Comparison of ENCODE assay signal across 20 cellular contexts in genomic region chr1:201731592-201731991, GRCh38.
DNase-seq lines count a peak whose midpoint lies in the region; ATAC-seq and TF ChIP-seq lines count a peak whose summit lies in the region.
"Had no signal": no experiment of that assay in that cellular context is flagged by ENCODE, and none has a peak within 500 bp of the region (broad histone marks: within the 10 kb centered on the region; RNA-seq: fewer than 3 reads in every experiment).

No MANE protein-coding gene starts in this region.

- peaks cover 34% of the 10 kb centered on the region for H3K36me3 ChIP-seq in BLaER1
- H3K36me3 ChIP-seq: HAP-1, uterus had no signal

- no peaks in the 10 kb centered on the region for H3K9me3 ChIP-seq in BLaER1
- H3K9me3 ChIP-seq: HAP-1, uterus had no signal

- ATAC-seq in SK-N-SH treated with all-trans-retinoic acid at 6 μM for 48 hours (peak; percentile 42), GM21723 (IDR thresholded peaks at IDR 0.05; ENCODE audit: unreplicated experiment) (no peak)
- ATAC-seq: activated CD8-positive, alpha-beta T cell treated with anti-CD3 and anti-CD28 coated beads for 36 hours; activated T-cell treated with anti-CD3 and anti-CD28 coated beads, Interleukin-2, amount 50 U/mL, for 72 hours; effector memory CD8-positive, alpha-beta T cell; left colon; stimulated activated naive B cell treated with anti-CD40 and anti-IgM and Interleukin-4, amounts not matched to agents 10 μg/mL and 1 μg/mL and 100 μg/mL, for 72 hours had no signal

- H3K27ac Mint-ChIP-seq in glutamatergic neuron (ENCODE audit: unreplicated experiment) (peak overlapping the region; percentile 94), neural crest cell (ENCODE audit: unreplicated experiment) (peak overlapping the region; percentile 59)
- H3K27ac Mint-ChIP-seq: activated CD8-positive, alpha-beta T cell treated with anti-CD3 and anti-CD28 coated beads for 36 hours; activated naive CD8-positive, alpha-beta T cell treated with anti-CD3 and anti-CD28 coated beads for 36 hours; activated T-cell treated with anti-CD3 and anti-CD28 coated beads, Interleukin-2, amount 50 U/mL, for 72 hours; CD4-positive, CD25-positive, alpha-beta regulatory T cell; effector memory CD8-positive, alpha-beta T cell; stimulated activated naive B cell treated with anti-CD40 and anti-IgM and Interleukin-4, amounts not matched to agents 10 μg/mL and 1 μg/mL and 100 μg/mL, for 72 hours had no signal

- peak overlapping the region; percentile 5 for H3K9ac ChIP-seq in BLaER1

- H3K27me3 ChIP-seq in BLaER1, result no peaks in the 10 kb centered on the region
- H3K27me3 ChIP-seq: uterus had no signal

- peak; percentile 65 for DNase-seq in glutamatergic neuron
- DNase-seq in neural crest cell (ENCODE audit: low read depth, low spot score), result no peak
- DNase-seq in iPS-NIHi11 (ENCODE audit: low spot score), result no peak
- DNase-seq in CD1c-positive myeloid dendritic cell (ENCODE audit: extremely low spot score), result no peak
- no peak for DNase-seq in epidermal melanocyte (ENCODE audit: insufficient read length, low spot score)
- DNase-seq: activated CD8-positive, alpha-beta T cell treated with anti-CD3 and anti-CD28 coated beads for 36 hours; activated naive CD8-positive, alpha-beta T cell treated with anti-CD3 and anti-CD28 coated beads for 36 hours; activated T-cell treated with anti-CD3 and anti-CD28 coated beads, Interleukin-2, amount 50 U/mL, for 72 hours; CD4-positive, CD25-positive, alpha-beta regulatory T cell; DMS79 treated with DMSO at 0.1 percent for 48 hours; effector memory CD8-positive, alpha-beta T cell; Kasumi-1; left colon; NCI-H2171 treated with DMSO at 0.1 percent for 48 hours; stimulated activated naive B cell treated with anti-CD40 and anti-IgM and Interleukin-4, amounts not matched to agents 10 μg/mL and 1 μg/mL and 100 μg/mL, for 72 hours; uterus had no signal

- H3K4me3 Mint-ChIP-seq in glutamatergic neuron (ENCODE audit: unreplicated experiment) (peak overlapping the region; percentile 60), neural crest cell (peak overlapping the region; percentile 64)
- H3K4me3 Mint-ChIP-seq: activated CD8-positive, alpha-beta T cell treated with anti-CD3 and anti-CD28 coated beads for 36 hours; activated naive CD8-positive, alpha-beta T cell treated with anti-CD3 and anti-CD28 coated beads for 36 hours; activated T-cell treated with anti-CD3 and anti-CD28 coated beads, Interleukin-2, amount 50 U/mL, for 72 hours; CD4-positive, CD25-positive, alpha-beta regulatory T cell; effector memory CD8-positive, alpha-beta T cell; stimulated activated naive B cell treated with anti-CD40 and anti-IgM and Interleukin-4, amounts not matched to agents 10 μg/mL and 1 μg/mL and 100 μg/mL, for 72 hours had no signal

- H3K9me3 Mint-ChIP-seq in glutamatergic neuron (ENCODE audit: unreplicated experiment), result peaks cover 33% of the 10 kb centered on the region
- H3K9me3 Mint-ChIP-seq in neural crest cell, result no peaks in the 10 kb centered on the region
- H3K9me3 Mint-ChIP-seq: activated CD8-positive, alpha-beta T cell treated with anti-CD3 and anti-CD28 coated beads for 36 hours; activated naive CD8-positive, alpha-beta T cell treated with anti-CD3 and anti-CD28 coated beads for 36 hours; activated T-cell treated with anti-CD3 and anti-CD28 coated beads, Interleukin-2, amount 50 U/mL, for 72 hours; CD4-positive, CD25-positive, alpha-beta regulatory T cell; effector memory CD8-positive, alpha-beta T cell; stimulated activated naive B cell treated with anti-CD40 and anti-IgM and Interleukin-4, amounts not matched to agents 10 μg/mL and 1 μg/mL and 100 μg/mL, for 72 hours had no signal

- TF ChIP-seq CTCF in glutamatergic neuron (IDR thresholded peaks at IDR 0.05; ENCODE audit: partially characterized antibody, unreplicated experiment) (no peak), neural crest cell (conservative IDR thresholded peaks at IDR 0.05) (no peak)

- H3K4me1 ChIP-seq in BLaER1, result peaks cover 40% of the 10 kb centered on the region
- H3K4me1 ChIP-seq: HAP-1, uterus had no signal

- H3K4me3 ChIP-seq in BLaER1, result no peak overlapping the region
- H3K4me3 ChIP-seq: HAP-1, uterus had no signal

- H3K36me3 Mint-ChIP-seq in glutamatergic neuron (ENCODE audit: unreplicated experiment), result peaks cover 13% of the 10 kb centered on the region
- no peaks in the 10 kb centered on the region for H3K36me3 Mint-ChIP-seq in neural crest cell (ENCODE audit: low read depth)
- H3K36me3 Mint-ChIP-seq: activated naive CD8-positive, alpha-beta T cell treated with anti-CD3 and anti-CD28 coated beads for 36 hours; stimulated activated naive B cell treated with anti-CD40 and anti-IgM and Interleukin-4, amounts not matched to agents 10 μg/mL and 1 μg/mL and 100 μg/mL, for 72 hours had no signal

- H3K4me1 Mint-ChIP-seq in glutamatergic neuron (ENCODE audit: low read depth, unreplicated experiment) (peaks cover 42% of the 10 kb centered on the region), neural crest cell (peaks cover 54% of the 10 kb centered on the region)
- H3K4me1 Mint-ChIP-seq: activated naive CD8-positive, alpha-beta T cell treated with anti-CD3 and anti-CD28 coated beads for 36 hours had no signal

- H4K20me1 ChIP-seq in BLaER1, result peaks cover 45% of the 10 kb centered on the region

- H3K27me3 Mint-ChIP-seq in glutamatergic neuron (ENCODE audit: unreplicated experiment), result peaks cover 14% of the 10 kb centered on the region
- no peaks in the 10 kb centered on the region for H3K27me3 Mint-ChIP-seq in neural crest cell (ENCODE audit: low read depth)
- H3K27me3 Mint-ChIP-seq: activated CD8-positive, alpha-beta T cell treated with anti-CD3 and anti-CD28 coated beads for 36 hours had no signal

- H3K27ac ChIP-seq in BLaER1, result peak overlapping the region; percentile 51
- H3K27ac ChIP-seq: uterus had no signal

- H3K4me2 ChIP-seq in BLaER1, result peak overlapping the region; percentile 38

TF ChIP-seq in SK-N-SH treated with all-trans-retinoic acid at 6 μM for 48 hours, 23 proteins besides CTCF, POLR2A, EP300 and RAD21:
- no peak for TF ChIP-seq SNAI2 (CRISPR knock-in tag; IDR thresholded peaks at IDR 0.05)
- TF ChIP-seq OSR1 (CRISPR knock-in tag; IDR thresholded peaks at IDR 0.05), result no peak
- peak; percentile 84; the same call in 1 of the 2 replicates for TF ChIP-seq TSHZ2 (CRISPR knock-in tag; IDR thresholded peaks at IDR 0.05)
- 0 out of 2 replicates have a peak, but pooled peaks have one; percentile 31 for TF ChIP-seq ZNF8 (CRISPR knock-in tag; IDR thresholded peaks at IDR 0.05)
- TF ChIP-seq ZFP3 (CRISPR knock-in tag; IDR thresholded peaks at IDR 0.05), result no peak
- no peak for TF ChIP-seq ARNTL (CRISPR knock-in tag; IDR thresholded peaks at IDR 0.05; ENCODE audit: borderline replicate concordance, low read depth)
- TF ChIP-seq POU6F1 (CRISPR knock-in tag; IDR thresholded peaks at IDR 0.05; ENCODE audit: borderline replicate concordance, low read depth), result no peak
